In the genomic region with DNA sequence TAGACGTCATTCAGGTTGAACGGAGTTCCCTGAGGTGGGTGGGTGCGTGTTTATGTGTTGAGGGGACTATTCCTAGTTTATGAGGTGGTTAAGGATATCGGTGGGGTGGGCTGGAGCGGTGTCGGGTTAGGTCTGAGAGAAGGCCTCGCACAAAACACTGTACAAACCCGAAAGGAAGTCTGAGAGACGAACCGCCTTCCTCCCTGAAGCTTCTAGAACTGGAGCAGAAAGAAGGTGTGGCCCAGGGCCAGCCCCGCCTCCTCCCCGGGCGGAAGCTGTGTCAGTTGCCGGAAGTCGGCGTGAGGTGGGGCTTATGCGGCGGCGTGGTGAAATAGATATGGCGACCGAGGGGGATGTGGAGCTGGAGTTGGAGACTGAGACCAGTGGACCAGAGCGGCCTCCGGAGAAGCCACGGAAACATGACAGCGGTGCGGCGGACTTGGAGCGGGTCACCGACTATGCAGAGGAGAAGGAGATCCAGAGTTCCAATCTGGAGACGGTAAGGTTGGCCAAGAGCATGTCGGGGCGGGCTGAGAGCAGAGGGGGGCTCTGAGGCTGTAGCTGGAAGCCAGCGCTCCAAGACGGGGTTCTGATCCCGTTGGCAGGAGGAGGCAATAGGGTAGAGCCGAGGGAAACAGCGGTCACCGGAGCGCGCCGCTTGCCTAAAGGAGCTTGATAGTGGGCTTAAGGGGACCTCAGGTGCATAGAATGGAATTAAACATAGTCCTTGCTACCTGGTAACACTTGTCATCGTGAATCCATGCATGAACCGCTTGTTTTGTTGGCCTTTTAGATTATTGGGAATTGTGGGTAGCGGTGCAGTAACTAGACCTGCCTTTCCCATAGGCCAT, we compare ENCODE assay signal across 1 cellular context.
TF ChIP-seq lines count a peak whose summit lies in the region.

A gene with protein sequence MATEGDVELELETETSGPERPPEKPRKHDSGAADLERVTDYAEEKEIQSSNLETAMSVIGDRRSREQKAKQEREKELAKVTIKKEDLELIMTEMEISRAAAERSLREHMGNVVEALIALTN (plus strand): TSS at position 314 of the 851 bp plus-strand sequence. CDS start 24 bp downstream, at position 338.

TF ChIP-seq in WTC11, 78 proteins besides CTCF, POLR2A, EP300 and RAD21 (continued from another document):
- TF ChIP-seq TP53 (CRISPR knock-in tag; IDR thresholded peaks at IDR 0.05) (0 out of 2 replicates have a peak, but pooled peaks have one; percentile 24), SMAD3 (CRISPR knock-in tag; IDR thresholded peaks at IDR 0.05; ENCODE audit: borderline replicate concordance) (no peak), SP1 (CRISPR knock-in tag; conservative IDR thresholded peaks at IDR 0.05) (peak; percentile 72)
- TF ChIP-seq, protein P1, sequence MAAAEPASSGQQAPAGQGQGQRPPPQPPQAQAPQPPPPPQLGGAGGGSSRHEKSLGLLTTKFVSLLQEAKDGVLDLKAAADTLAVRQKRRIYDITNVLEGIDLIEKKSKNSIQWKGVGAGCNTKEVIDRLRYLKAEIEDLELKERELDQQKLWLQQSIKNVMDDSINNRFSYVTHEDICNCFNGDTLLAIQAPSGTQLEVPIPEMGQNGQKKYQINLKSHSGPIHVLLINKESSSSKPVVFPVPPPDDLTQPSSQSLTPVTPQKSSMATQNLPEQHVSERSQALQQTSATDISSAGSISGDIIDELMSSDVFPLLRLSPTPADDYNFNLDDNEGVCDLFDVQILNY (CRISPR knock-in tag; IDR thresholded peaks at IDR 0.05): 0 out of 2 replicates have a peak, but pooled peaks have one; percentile 48
- TF ChIP-seq, protein P2, sequence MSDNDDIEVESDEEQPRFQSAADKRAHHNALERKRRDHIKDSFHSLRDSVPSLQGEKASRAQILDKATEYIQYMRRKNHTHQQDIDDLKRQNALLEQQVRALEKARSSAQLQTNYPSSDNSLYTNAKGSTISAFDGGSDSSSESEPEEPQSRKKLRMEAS (CRISPR knock-in tag; IDR thresholded peaks at IDR 0.05): peak; percentile 86
- TF ChIP-seq, protein P3, sequence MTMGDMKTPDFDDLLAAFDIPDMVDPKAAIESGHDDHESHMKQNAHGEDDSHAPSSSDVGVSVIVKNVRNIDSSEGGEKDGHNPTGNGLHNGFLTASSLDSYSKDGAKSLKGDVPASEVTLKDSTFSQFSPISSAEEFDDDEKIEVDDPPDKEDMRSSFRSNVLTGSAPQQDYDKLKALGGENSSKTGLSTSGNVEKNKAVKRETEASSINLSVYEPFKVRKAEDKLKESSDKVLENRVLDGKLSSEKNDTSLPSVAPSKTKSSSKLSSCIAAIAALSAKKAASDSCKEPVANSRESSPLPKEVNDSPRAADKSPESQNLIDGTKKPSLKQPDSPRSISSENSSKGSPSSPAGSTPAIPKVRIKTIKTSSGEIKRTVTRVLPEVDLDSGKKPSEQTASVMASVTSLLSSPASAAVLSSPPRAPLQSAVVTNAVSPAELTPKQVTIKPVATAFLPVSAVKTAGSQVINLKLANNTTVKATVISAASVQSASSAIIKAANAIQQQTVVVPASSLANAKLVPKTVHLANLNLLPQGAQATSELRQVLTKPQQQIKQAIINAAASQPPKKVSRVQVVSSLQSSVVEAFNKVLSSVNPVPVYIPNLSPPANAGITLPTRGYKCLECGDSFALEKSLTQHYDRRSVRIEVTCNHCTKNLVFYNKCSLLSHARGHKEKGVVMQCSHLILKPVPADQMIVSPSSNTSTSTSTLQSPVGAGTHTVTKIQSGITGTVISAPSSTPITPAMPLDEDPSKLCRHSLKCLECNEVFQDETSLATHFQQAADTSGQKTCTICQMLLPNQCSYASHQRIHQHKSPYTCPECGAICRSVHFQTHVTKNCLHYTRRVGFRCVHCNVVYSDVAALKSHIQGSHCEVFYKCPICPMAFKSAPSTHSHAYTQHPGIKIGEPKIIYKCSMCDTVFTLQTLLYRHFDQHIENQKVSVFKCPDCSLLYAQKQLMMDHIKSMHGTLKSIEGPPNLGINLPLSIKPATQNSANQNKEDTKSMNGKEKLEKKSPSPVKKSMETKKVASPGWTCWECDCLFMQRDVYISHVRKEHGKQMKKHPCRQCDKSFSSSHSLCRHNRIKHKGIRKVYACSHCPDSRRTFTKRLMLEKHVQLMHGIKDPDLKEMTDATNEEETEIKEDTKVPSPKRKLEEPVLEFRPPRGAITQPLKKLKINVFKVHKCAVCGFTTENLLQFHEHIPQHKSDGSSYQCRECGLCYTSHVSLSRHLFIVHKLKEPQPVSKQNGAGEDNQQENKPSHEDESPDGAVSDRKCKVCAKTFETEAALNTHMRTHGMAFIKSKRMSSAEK (CRISPR knock-in tag; IDR thresholded peaks at IDR 0.05; ENCODE audit: borderline replicate concordance): no peak
- TF ChIP-seq, protein P4, sequence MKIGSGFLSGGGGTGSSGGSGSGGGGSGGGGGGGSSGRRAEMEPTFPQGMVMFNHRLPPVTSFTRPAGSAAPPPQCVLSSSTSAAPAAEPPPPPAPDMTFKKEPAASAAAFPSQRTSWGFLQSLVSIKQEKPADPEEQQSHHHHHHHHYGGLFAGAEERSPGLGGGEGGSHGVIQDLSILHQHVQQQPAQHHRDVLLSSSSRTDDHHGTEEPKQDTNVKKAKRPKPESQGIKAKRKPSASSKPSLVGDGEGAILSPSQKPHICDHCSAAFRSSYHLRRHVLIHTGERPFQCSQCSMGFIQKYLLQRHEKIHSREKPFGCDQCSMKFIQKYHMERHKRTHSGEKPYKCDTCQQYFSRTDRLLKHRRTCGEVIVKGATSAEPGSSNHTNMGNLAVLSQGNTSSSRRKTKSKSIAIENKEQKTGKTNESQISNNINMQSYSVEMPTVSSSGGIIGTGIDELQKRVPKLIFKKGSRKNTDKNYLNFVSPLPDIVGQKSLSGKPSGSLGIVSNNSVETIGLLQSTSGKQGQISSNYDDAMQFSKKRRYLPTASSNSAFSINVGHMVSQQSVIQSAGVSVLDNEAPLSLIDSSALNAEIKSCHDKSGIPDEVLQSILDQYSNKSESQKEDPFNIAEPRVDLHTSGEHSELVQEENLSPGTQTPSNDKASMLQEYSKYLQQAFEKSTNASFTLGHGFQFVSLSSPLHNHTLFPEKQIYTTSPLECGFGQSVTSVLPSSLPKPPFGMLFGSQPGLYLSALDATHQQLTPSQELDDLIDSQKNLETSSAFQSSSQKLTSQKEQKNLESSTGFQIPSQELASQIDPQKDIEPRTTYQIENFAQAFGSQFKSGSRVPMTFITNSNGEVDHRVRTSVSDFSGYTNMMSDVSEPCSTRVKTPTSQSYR (CRISPR knock-in tag; IDR thresholded peaks at IDR 0.05): no peak; the same call in 1 of the 2 replicates
TF ChIP-seq in WTC11: peak in this region for 17.
